In the genomic region with DNA sequence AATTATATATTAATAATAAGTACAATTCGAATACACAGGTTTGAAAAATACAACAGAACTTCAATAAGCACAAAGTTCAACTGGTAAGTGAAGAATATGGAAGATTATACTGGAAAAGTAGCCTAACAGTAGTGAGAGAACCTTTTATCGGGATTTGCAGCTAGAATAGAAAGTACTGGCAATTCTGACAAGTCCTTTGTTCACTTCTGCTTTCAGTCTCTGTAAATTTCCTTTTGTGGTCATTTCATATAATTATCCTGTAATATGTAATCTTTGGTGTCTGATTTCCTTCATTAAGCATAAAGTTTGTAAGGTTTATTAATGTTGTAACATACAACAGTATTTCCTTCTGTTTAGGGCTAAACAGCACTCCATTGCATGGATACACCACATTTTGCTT, we compare ENCODE assay signal across 20 cellular contexts.
DNase-seq lines count a peak whose midpoint lies in the region; ATAC-seq and TF ChIP-seq lines count a peak whose summit lies in the region.
"Had no signal": no experiment of that assay in that cellular context is flagged by ENCODE, and none has a peak within 500 bp of the region (broad histone marks: within the 10 kb centered on the region; RNA-seq: fewer than 3 reads in every experiment).

No MANE protein-coding gene starts in this region.

- no peak for TF ChIP-seq RAD21 in IMR-90 (IDR thresholded peaks at IDR 0.05; ENCODE audit: low read length)

- TF ChIP-seq POLR2A in IMR-90 (IDR thresholded peaks at IDR 0.05; ENCODE audit: low read depth, low read length), result no peak

- H3K4me2 ChIP-seq in IMR-90 (ENCODE audit: low read depth, low read length), result no peak overlapping the region

- H3K4me3 ChIP-seq in IMR-90 (ENCODE audit: insufficient read depth, low read depth, low read length), result no peak overlapping the region
- H3K4me3 ChIP-seq: cardiac muscle cell, lung, right lobe of liver had no signal

- H4K5ac ChIP-seq in IMR-90 (ENCODE audit: low read depth, low read length), result no peak overlapping the region; the same call in 1 of the 2 replicates

- H4K8ac ChIP-seq in IMR-90 (ENCODE audit: low read depth in 2 of 2, low read length in 2 of 2), result no peak overlapping the region; a peak in 1 of 4 replicates

- no peak for DNase-seq in CD14-positive monocyte (ENCODE audit: low spot score)
- DNase-seq in IMR-90, result no peak
- DNase-seq in SIG-M5 (lab: John Stamatoyannopoulos, UW), result peak; percentile 17
- no peak for DNase-seq in memory B cell (ENCODE audit: low spot score in 2 of 2)
- DNase-seq in AG08395 (ENCODE audit: low spot score), result no peak
- DNase-seq in NCI-H146 treated with DMSO at 0.1 percent for 48 hours (lab: John Stamatoyannopoulos, UW; ENCODE audit: unreplicated experiment), result no peak
- no peak for DNase-seq in activated naive CD4-positive, alpha-beta T cell treated with anti-CD3 and anti-CD28 coated beads for 36 hours
- DNase-seq: activated naive CD8-positive, alpha-beta T cell treated with anti-CD3 and anti-CD28 coated beads for 36 hours; effector memory CD4-positive, alpha-beta T cell; H9; NCI-H1436 treated with DMSO at 0.1 percent for 48 hours; NCI-H526; right lobe of liver; stimulated activated CD4-positive, alpha-beta T cell treated with anti-CD3 and anti-CD28 coated beads, Interleukin-4, amount 100 ng/mL, for 1 hour; T-helper 17 cell had no signal

- CTCF ChIA-PET in IMR-90 (lab: Yijun Ruan, JAX), result no interaction called here
- CTCF ChIA-PET in activated naive CD4-positive, alpha-beta T cell treated with anti-CD3 and anti-CD28 coated beads for 36 hours (lab: Charles Lee), result interaction anchor here (0.6 kb wide), 1 partner anchor 137 kb away, joined by 3 read pairs; no protein-coding TSS in a partner anchor

- H2BK5ac ChIP-seq in IMR-90 (ENCODE audit: low read depth, low read length, poor library complexity, severe bottlenecking), result peak overlapping the region; percentile 87

- H2BK20ac ChIP-seq in IMR-90 (ENCODE audit: low read depth, low read length), result no peak overlapping the region

- H4K91ac ChIP-seq in IMR-90 (ENCODE audit: insufficient read depth, low read depth, low read length), result no peak overlapping the region

- dilution Hi-C loops in IMR-90 (cut with HindIII; ENCODE audit: low sequenced_read_pairs, unreplicated experiment), result no loop called here

- H3K27ac Mint-ChIP-seq in CD14-positive monocyte (peak overlapping the region in 5 of 7 donors; percentile 57 to 91 (median 76)), memory B cell (peak overlapping the region; percentile 79)
- no peak overlapping the region for H3K27ac Mint-ChIP-seq in activated naive CD4-positive, alpha-beta T cell treated with anti-CD3 and anti-CD28 coated beads for 36 hours
- H3K27ac Mint-ChIP-seq: activated naive CD8-positive, alpha-beta T cell treated with anti-CD3 and anti-CD28 coated beads for 36 hours; type B pancreatic cell had no signal

- H3K9me3 Mint-ChIP-seq in CD14-positive monocyte, result no peaks in the 10 kb centered on the region
- H3K9me3 Mint-ChIP-seq in memory B cell, result no peaks in the 10 kb centered on the region
- no peaks in the 10 kb centered on the region for H3K9me3 Mint-ChIP-seq in activated naive CD4-positive, alpha-beta T cell treated with anti-CD3 and anti-CD28 coated beads for 36 hours
- H3K9me3 Mint-ChIP-seq: activated naive CD8-positive, alpha-beta T cell treated with anti-CD3 and anti-CD28 coated beads for 36 hours; H9; type B pancreatic cell had no signal

- H3K23ac ChIP-seq in IMR-90 (ENCODE audit: low read depth, low read length), result peak overlapping the region; percentile 41; the same call in 1 of the 2 replicates

- no peaks in the 10 kb centered on the region; the same call in 1 of the 2 replicates for H3K36me3 ChIP-seq in IMR-90 (ENCODE audit: control insufficient read depth, insufficient read depth, low read length)
- H3K36me3 ChIP-seq: cardiac muscle cell, right lobe of liver had no signal

- H2AK9ac ChIP-seq in IMR-90 (replicated peaks; ENCODE audit: low read depth, low read length, poor library complexity), result no peak overlapping the region

- no peaks in the 10 kb centered on the region for H3K27me3 Mint-ChIP-seq in CD14-positive monocyte (ENCODE audit: low read depth in 3 of 3)
- H3K27me3 Mint-ChIP-seq in memory B cell, result no peaks in the 10 kb centered on the region
- no peaks in the 10 kb centered on the region for H3K27me3 Mint-ChIP-seq in activated naive CD4-positive, alpha-beta T cell treated with anti-CD3 and anti-CD28 coated beads for 36 hours (ENCODE audit: low read depth)
- H3K27me3 Mint-ChIP-seq: activated naive CD8-positive, alpha-beta T cell treated with anti-CD3 and anti-CD28 coated beads for 36 hours; T-helper 17 cell; type B pancreatic cell had no signal

- H3K27ac ChIP-seq in IMR-90 (ENCODE audit: insufficient read depth, low read length), result peak overlapping the region; percentile 43; the same call in 1 of the 2 replicates
- H3K27ac ChIP-seq: cardiac muscle cell, right lobe of liver, RWPE1 had no signal

- no CpG with 5 or more reads among the region's 2 CpGs for WGBS in IMR-90 (ENCODE audit: extremely low coverage in 2 of 2, insufficient read length in 1 of 2), 2 experiments

- TF ChIP-seq CTCF in CD14-positive monocyte (IDR thresholded peaks at IDR 0.05) (no peak), IMR-90 (conservative IDR thresholded peaks at IDR 0.05; ENCODE audit: low read depth, low read length) (no peak)

- in situ Hi-C loops in IMR-90 (cut with MboI; ENCODE audit: low sequenced_read_pairs), result no loop called here

- no peak overlapping the region for H2AK5ac ChIP-seq in IMR-90 (ENCODE audit: low read depth, low read length)

- H3K56ac ChIP-seq in IMR-90 (ENCODE audit: extremely low read depth, insufficient read depth, low read length), result no peak overlapping the region

- no peaks in the 10 kb centered on the region for H3K27me3 ChIP-seq in IMR-90 (ENCODE audit: control insufficient read depth, insufficient read depth, low read length)
- H3K27me3 ChIP-seq: cardiac muscle cell, right lobe of liver had no signal

- peaks cover 3% of the 10 kb centered on the region for H3K9me1 ChIP-seq in IMR-90 (ENCODE audit: insufficient read depth, low read length)

- H3K36me3 Mint-ChIP-seq in CD14-positive monocyte (peaks cover 11 to 17% of the 10 kb centered on the region in 2 donors), memory B cell (peaks cover 8% of the 10 kb centered on the region)
- peaks cover 9% of the 10 kb centered on the region for H3K36me3 Mint-ChIP-seq in activated naive CD4-positive, alpha-beta T cell treated with anti-CD3 and anti-CD28 coated beads for 36 hours (ENCODE audit: low read depth)

- peak overlapping the region; percentile 68; the same call in 1 of the 2 replicates for H3K14ac ChIP-seq in IMR-90 (replicated peaks; ENCODE audit: low read depth, low read length)

- H3K4ac ChIP-seq in IMR-90 (ENCODE audit: low read depth, low read length), result no peak overlapping the region; the same call in 1 of the 2 replicates

- no peak overlapping the region for H3K9ac ChIP-seq in IMR-90 (ENCODE audit: low read depth, low read length)

- H2AFZ ChIP-seq in IMR-90 (replicated peaks; ENCODE audit: low read length, poor library complexity), result no peak overlapping the region

- ATAC-seq in IMR-90 (ENCODE audit: low read depth), result no peak
- ATAC-seq in memory B cell (ENCODE audit: low read depth), result peak; percentile 40
- no peak for ATAC-seq in GM21526 (IDR thresholded peaks at IDR 0.05; ENCODE audit: low FRiP score, unreplicated experiment)
- ATAC-seq: T-helper 17 cell had no signal

- no peak overlapping the region for H2BK120ac ChIP-seq in IMR-90 (ENCODE audit: low read depth, low read length)

- peaks cover 39% of the 10 kb centered on the region for H3K4me1 Mint-ChIP-seq in CD14-positive monocyte
- peaks cover 31% of the 10 kb centered on the region for H3K4me1 Mint-ChIP-seq in memory B cell
- peaks cover 42% of the 10 kb centered on the region for H3K4me1 Mint-ChIP-seq in activated naive CD4-positive, alpha-beta T cell treated with anti-CD3 and anti-CD28 coated beads for 36 hours (ENCODE audit: low read depth)

- H3K18ac ChIP-seq in IMR-90 (ENCODE audit: low read depth, low read length), result peak overlapping the region; percentile 71; the same call in 1 of the 2 replicates

- H3K9me3 ChIP-seq in IMR-90 (ENCODE audit: control insufficient read depth, insufficient read depth, low read length), result no peaks in the 10 kb centered on the region
- H3K9me3 ChIP-seq: right lobe of liver had no signal

- peaks cover 16% of the 10 kb centered on the region for H3K4me1 ChIP-seq in IMR-90 (ENCODE audit: control insufficient read depth, insufficient read depth, low read length)

- H3K4me3 Mint-ChIP-seq in CD14-positive monocyte (no peak overlapping the region), memory B cell (peak overlapping the region; percentile 50)
- H3K4me3 Mint-ChIP-seq in activated naive CD4-positive, alpha-beta T cell treated with anti-CD3 and anti-CD28 coated beads for 36 hours, result no peak overlapping the region
- H3K4me3 Mint-ChIP-seq: activated naive CD8-positive, alpha-beta T cell treated with anti-CD3 and anti-CD28 coated beads for 36 hours; H9; T-helper 17 cell; type B pancreatic cell had no signal

- POLR2A ChIA-PET in IMR-90 (lab: Charles Lee; ENCODE audit: unreplicated experiment), result no interaction called here

- no TSS peak for BruUV-seq in IMR-90 (replicated peaks; lab: Mats Ljungman, UMichigan)

- peaks cover 17 to 60% of the 10 kb centered on the region in 2 experiments for H3K79me1 ChIP-seq in IMR-90 (ENCODE audit: low read depth in 1 of 2, low read length in 2 of 2)

- H2BK15ac ChIP-seq in IMR-90 (ENCODE audit: low read depth, low read length), result 0 out of 3 replicates have a peak overlapping the region, but pooled peaks have one; percentile 35

- peaks cover 18% of the 10 kb centered on the region for H4K20me1 ChIP-seq in IMR-90 (ENCODE audit: insufficient read depth, low read length)

- intact Hi-C loops in CD14-positive monocyte (cut with micrococcal nuclease) (no loop called here), IMR-90 (cut with micrococcal nuclease) (loop anchor here (10.0 kb wide), 2 partner anchors 57 to 127 kb away; no protein-coding TSS in a partner anchor)
- intact Hi-C loops in activated naive CD4-positive, alpha-beta T cell treated with anti-CD3 and anti-CD28 coated beads for 36 hours (cut with micrococcal nuclease), result no loop called here

TF ChIP-seq in IMR-90, 13 proteins besides CTCF, POLR2A, EP300 and RAD21 (continues in another document):
- TF ChIP-seq RFX5 (IDR thresholded peaks at IDR 0.05; ENCODE audit: low read depth, low read length), result no peak
- no peak for TF ChIP-seq CEBPB (IDR thresholded peaks at IDR 0.05; ENCODE audit: low read depth, low read length)
- TF ChIP-seq, protein P1, sequence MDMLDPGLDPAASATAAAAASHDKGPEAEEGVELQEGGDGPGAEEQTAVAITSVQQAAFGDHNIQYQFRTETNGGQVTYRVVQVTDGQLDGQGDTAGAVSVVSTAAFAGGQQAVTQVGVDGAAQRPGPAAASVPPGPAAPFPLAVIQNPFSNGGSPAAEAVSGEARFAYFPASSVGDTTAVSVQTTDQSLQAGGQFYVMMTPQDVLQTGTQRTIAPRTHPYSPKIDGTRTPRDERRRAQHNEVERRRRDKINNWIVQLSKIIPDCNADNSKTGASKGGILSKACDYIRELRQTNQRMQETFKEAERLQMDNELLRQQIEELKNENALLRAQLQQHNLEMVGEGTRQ (IDR thresholded peaks at IDR 0.05; ENCODE audit: low read depth, low read length), result no peak
- no peak for TF ChIP-seq MAZ (IDR thresholded peaks at IDR 0.05; ENCODE audit: borderline replicate concordance, low read depth, low read length)
- TF ChIP-seq BHLHE40 (IDR thresholded peaks at IDR 0.05; ENCODE audit: low read depth, low read length), result no peak
